ENCODE assay signal across 12 cellular contexts in genomic region chr18:2967820-2968219, GRCh38. TPM values are rescaled to one million over a fixed set of nuclear protein-coding genes. Genes with fewer than 3 reads are reported as not detected.
DNase-seq lines count a peak whose midpoint lies in the region; ATAC-seq and TF ChIP-seq lines count a peak whose summit lies in the region.
"Had no signal": no experiment of that assay in that cellular context is flagged by ENCODE, and none has a peak within 500 bp of the region (broad histone marks: within the 10 kb centered on the region; RNA-seq: fewer than 3 reads in every experiment).

No MANE protein-coding gene starts in this region.

- H3K36me3 ChIP-seq in Peyer's patch (no peaks in the 10 kb centered on the region), esophagus muscularis mucosa (no peaks in the 10 kb centered on the region), spleen (no peaks in the 10 kb centered on the region)
- H3K36me3 ChIP-seq: ovary had no signal

- H3K4me3 Mint-ChIP-seq in activated CD4-positive, alpha-beta T cell treated with anti-CD3 and anti-CD28 coated beads for 36 hours: peak overlapping the region; percentile 81

- ATAC-seq in activated CD4-positive, alpha-beta T cell treated with anti-CD3 and anti-CD28 coated beads for 36 hours: no peak
- ATAC-seq in HG03280 (IDR thresholded peaks at IDR 0.05; ENCODE audit: unreplicated experiment) (no peak), omental fat pad (ENCODE audit: low FRiP score) (no peak)

- TF ChIP-seq POLR2A in Peyer's patch (IDR thresholded peaks at IDR 0.05) (no peak), esophagus muscularis mucosa (IDR thresholded peaks at IDR 0.05; ENCODE audit: low read depth) (no peak), spleen (IDR thresholded peaks at IDR 0.05) (no peak)

- TF ChIP-seq CTCF in Peyer's patch (IDR thresholded peaks at IDR 0.05): no peak
- TF ChIP-seq CTCF in esophagus muscularis mucosa (IDR thresholded peaks at IDR 0.05): no peak
- TF ChIP-seq CTCF in spleen (IDR thresholded peaks at IDR 0.05 in 8 of 11, conservative IDR thresholded peaks at IDR 0.05 in 3 of 11): no peak
- TF ChIP-seq CTCF in omental fat pad (IDR thresholded peaks at IDR 0.05): no peak

- TF ChIP-seq EP300 in esophagus muscularis mucosa (IDR thresholded peaks at IDR 0.05): no peak

- peaks cover 68% of the 10 kb centered on the region for H3K36me3 Mint-ChIP-seq in activated CD4-positive, alpha-beta T cell treated with anti-CD3 and anti-CD28 coated beads for 36 hours (ENCODE audit: low read depth)

- no peak for DNase-seq in activated CD4-positive, alpha-beta T cell treated with anti-CD3 and anti-CD28 coated beads for 36 hours
- no peak for DNase-seq in activated CD4-positive, alpha-beta T cell treated with anti-CD3 and anti-CD28 coated beads for 48 hours
- DNase-seq in Peyer's patch (no peak), esophagus muscularis mucosa (ENCODE audit: extremely low spot score) (no peak), spleen (no peak), omental fat pad (ENCODE audit: low spot score) (no peak), HEK293T (ENCODE audit: extremely low spot score) (no peak)
- DNase-seq: NCI-H2171 treated with DMSO at 0.1 percent for 48 hours; ovary; PC-9; stimulated activated CD4-positive, alpha-beta T cell treated with anti-CD3 and anti-CD28 coated beads, Interleukin-1b, Interleukin-23, amount 100 ng/mL, for 48 hours had no signal

- H3K27ac ChIP-seq in Peyer's patch (peak overlapping the region; percentile 36 to 84 (median 49)), esophagus muscularis mucosa (replicated peaks in 1 of 4) (peak overlapping the region; percentile 16 to 52 (median 50)), spleen (peak overlapping the region; percentile 73 to 92 (median 89))
- H3K27ac ChIP-seq: PC-9 had no signal

- intact Hi-C loops in activated CD4-positive, alpha-beta T cell treated with anti-CD3 and anti-CD28 coated beads for 36 hours (cut with DNase I, micrococcal nuclease): no loop called here
- intact Hi-C loops in esophagus muscularis mucosa (cut with DNase I) (no loop called here), spleen (cut with DNase I; ENCODE audit: low total_unique reads) (no loop called here)

- H3K27me3 ChIP-seq in Peyer's patch: no peaks in the 10 kb centered on the region
- no peaks in the 10 kb centered on the region for H3K27me3 ChIP-seq in esophagus muscularis mucosa
- no peaks in the 10 kb centered on the region for H3K27me3 ChIP-seq in spleen (replicated peaks in 1 of 7)
- H3K27me3 ChIP-seq: ovary had no signal

- WGBS in esophagus muscularis mucosa: 66% methylated on average over 8 of the region's 8 CpGs
- WGBS in spleen, 5 donors: 51 to 85% (median 75%) methylated on average over 8 of the region's 8 CpGs

- CTCF ChIA-PET in activated CD4-positive, alpha-beta T cell treated with anti-CD3 and anti-CD28 coated beads for 36 hours (lab: Charles Lee): interaction anchor here (1.3 to 8.0 kb wide), 5 partner anchors 7 to 242 kb away, joined by 3 to 78 read pairs (median 41); no protein-coding TSS in a partner anchor
- CTCF ChIA-PET in HEK293T (lab: Yijun Ruan, JAX): no interaction called here

- H3K9me3 Mint-ChIP-seq in activated CD4-positive, alpha-beta T cell treated with anti-CD3 and anti-CD28 coated beads for 36 hours (ENCODE audit: low read depth): no peaks in the 10 kb centered on the region

- H3K4me3 ChIP-seq in Peyer's patch (no peak overlapping the region), esophagus muscularis mucosa (no peak overlapping the region), spleen (peak overlapping the region in 1 of 8 donors; percentile 5)
- H3K4me3 ChIP-seq: ovary, PC-9 had no signal

- H3K4me1 ChIP-seq in Peyer's patch (peaks cover 3 to 61% (median 19%) of the 10 kb centered on the region in 4 donors), esophagus muscularis mucosa (peaks cover 48 to 68% (median 61%) of the 10 kb centered on the region in 4 donors), spleen (peaks cover 51 to 100% (median 85%) of the 10 kb centered on the region in 6 donors)

- H3K27me3 Mint-ChIP-seq in activated CD4-positive, alpha-beta T cell treated with anti-CD3 and anti-CD28 coated beads for 36 hours: no peaks in the 10 kb centered on the region

- peak overlapping the region; percentile 98 for H3K27ac Mint-ChIP-seq in activated CD4-positive, alpha-beta T cell treated with anti-CD3 and anti-CD28 coated beads for 36 hours

- POLR2A ChIA-PET in activated CD4-positive, alpha-beta T cell treated with anti-CD3 and anti-CD28 coated beads for 36 hours (lab: Charles Lee): interaction anchor here (0.8 to 2.5 kb wide), 3 partner anchors 8 to 13 kb away, joined by 3 to 14 read pairs (median 7); no protein-coding TSS in a partner anchor
- POLR2A ChIA-PET in HEK293T (lab: Yijun Ruan, JAX): no interaction called here

- peaks cover 95% of the 10 kb centered on the region for H3K4me1 Mint-ChIP-seq in activated CD4-positive, alpha-beta T cell treated with anti-CD3 and anti-CD28 coated beads for 36 hours

- no peaks in the 10 kb centered on the region for H3K9me3 ChIP-seq in Peyer's patch
- H3K9me3 ChIP-seq in esophagus muscularis mucosa: no peaks in the 10 kb centered on the region
- H3K9me3 ChIP-seq in spleen: no peaks in the 10 kb centered on the region
- H3K9me3 ChIP-seq: ovary had no signal

TF ChIP-seq in HEK293T, 16 proteins besides CTCF, POLR2A, EP300 and RAD21:
- TF ChIP-seq PKNOX1 (IDR thresholded peaks at IDR 0.05) (no peak), SP1 (IDR thresholded peaks at IDR 0.05) (no peak), FOXA1 (IDR thresholded peaks at IDR 0.05) (no peak), TARDBP (IDR thresholded peaks at IDR 0.05) (no peak), ZNF384 (IDR thresholded peaks at IDR 0.05) (no peak), BHLHE40 (IDR thresholded peaks at IDR 0.05; ENCODE audit: borderline replicate concordance) (no peak), LEF1 (IDR thresholded peaks at IDR 0.05; ENCODE audit: borderline replicate concordance) (no peak), HDGF (IDR thresholded peaks at IDR 0.05; ENCODE audit: borderline replicate concordance) (no peak)

RNA-seq across cellular contexts. Expression of gene LPIN2, which starts 45.1 kb away (rescaled TPM):
- 10 to 100 TPM; 82.6 to 95.3 TPM for total RNA-seq in activated CD4-positive, alpha-beta T cell treated with anti-CD3 and anti-CD28 coated beads for 36 hours
- total RNA-seq in Peyer's patch (100 to 1,000 TPM in 3 of 4 donors, 10 to 100 TPM in 1; 29.7 to 178 (median 133) TPM), esophagus muscularis mucosa (10 to 100 TPM; 15.4 to 26.9 (median 24.8) TPM), spleen (10 to 100 TPM; 44.8 to 79.7 (median 61.5) TPM), omental fat pad (10 to 100 TPM; 21.3 to 35.5 (median 31.7) TPM)
- polyA plus RNA-seq in spleen: 1 to 10 TPM; 4.0 to 9.6 (median 5.8) TPM
